1 cellular context compared by ENCODE assay signal in the genomic region with DNA sequence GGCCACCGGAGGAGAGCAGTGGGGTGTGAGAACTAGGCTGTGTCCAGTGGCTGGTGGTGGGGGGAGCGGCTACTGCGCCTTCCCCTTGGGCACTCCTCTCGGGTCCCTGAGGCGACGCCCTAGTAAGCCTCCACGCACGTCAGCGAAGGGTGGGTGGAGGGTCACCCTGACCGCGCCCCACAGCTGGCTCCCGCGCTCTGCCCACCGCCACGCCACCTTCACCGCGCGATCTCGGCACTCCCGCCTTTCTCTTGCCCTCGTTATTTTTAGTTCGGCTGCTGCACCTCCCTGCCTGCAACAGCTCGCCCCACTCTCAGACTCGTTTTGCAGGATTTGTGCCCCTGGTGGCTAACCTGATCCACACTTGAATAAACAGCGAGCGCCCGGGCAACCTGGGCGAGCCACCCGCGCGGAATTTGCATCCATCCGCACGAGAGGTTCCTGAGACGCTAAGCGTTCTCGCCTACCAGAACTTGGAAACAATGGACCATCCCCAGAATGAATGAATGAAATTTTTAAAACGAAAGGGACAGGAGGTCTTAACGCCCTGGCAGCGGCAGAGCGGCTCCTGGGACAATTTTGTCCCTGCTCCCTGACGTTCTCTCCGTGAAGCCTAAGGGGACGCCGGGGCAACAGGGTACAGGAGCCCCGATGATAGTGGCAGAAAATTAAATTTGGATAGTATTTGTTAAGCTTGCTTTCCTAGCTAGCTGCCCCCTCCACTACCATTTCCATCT.
TF ChIP-seq lines count a peak whose summit lies in the region.

No MANE protein-coding gene starts in this region.

TF ChIP-seq in A549, 52 proteins besides CTCF, POLR2A, EP300 and RAD21 (continued from another document):
- TF ChIP-seq, protein P1, sequence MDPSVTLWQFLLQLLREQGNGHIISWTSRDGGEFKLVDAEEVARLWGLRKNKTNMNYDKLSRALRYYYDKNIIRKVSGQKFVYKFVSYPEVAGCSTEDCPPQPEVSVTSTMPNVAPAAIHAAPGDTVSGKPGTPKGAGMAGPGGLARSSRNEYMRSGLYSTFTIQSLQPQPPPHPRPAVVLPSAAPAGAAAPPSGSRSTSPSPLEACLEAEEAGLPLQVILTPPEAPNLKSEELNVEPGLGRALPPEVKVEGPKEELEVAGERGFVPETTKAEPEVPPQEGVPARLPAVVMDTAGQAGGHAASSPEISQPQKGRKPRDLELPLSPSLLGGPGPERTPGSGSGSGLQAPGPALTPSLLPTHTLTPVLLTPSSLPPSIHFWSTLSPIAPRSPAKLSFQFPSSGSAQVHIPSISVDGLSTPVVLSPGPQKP (IDR thresholded peaks at IDR 0.05; ENCODE audit: low read depth, low read length): no peak
- no peak for TF ChIP-seq TFCP2L1 (CRISPR knock-in tag; IDR thresholded peaks at IDR 0.05)
- TF ChIP-seq, protein P2, sequence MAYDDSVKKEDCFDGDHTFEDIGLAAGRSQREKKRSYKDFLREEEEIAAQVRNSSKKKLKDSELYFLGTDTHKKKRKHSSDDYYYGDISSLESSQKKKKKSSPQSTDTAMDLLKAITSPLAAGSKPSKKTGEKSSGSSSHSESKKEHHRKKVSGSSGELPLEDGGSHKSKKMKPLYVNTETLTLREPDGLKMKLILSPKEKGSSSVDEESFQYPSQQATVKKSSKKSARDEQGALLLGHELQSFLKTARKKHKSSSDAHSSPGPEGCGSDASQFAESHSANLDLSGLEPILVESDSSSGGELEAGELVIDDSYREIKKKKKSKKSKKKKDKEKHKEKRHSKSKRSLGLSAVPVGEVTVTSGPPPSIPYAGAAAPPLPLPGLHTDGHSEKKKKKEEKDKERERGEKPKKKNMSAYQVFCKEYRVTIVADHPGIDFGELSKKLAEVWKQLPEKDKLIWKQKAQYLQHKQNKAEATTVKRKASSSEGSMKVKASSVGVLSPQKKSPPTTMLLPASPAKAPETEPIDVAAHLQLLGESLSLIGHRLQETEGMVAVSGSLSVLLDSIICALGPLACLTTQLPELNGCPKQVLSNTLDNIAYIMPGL (CRISPR knock-in tag; IDR thresholded peaks at IDR 0.05; ENCODE audit: borderline replicate concordance): no peak
- TF ChIP-seq, protein P3, sequence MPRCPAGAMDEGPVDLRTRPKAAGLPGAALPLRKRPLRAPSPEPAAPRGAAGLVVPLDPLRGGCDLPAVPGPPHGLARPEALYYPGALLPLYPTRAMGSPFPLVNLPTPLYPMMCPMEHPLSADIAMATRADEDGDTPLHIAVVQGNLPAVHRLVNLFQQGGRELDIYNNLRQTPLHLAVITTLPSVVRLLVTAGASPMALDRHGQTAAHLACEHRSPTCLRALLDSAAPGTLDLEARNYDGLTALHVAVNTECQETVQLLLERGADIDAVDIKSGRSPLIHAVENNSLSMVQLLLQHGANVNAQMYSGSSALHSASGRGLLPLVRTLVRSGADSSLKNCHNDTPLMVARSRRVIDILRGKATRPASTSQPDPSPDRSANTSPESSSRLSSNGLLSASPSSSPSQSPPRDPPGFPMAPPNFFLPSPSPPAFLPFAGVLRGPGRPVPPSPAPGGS (IDR thresholded peaks at IDR 0.05): no peak
- TF ChIP-seq EHF (CRISPR knock-in tag; IDR thresholded peaks at IDR 0.05): no peak
- no peak for TF ChIP-seq CHD4 (IDR thresholded peaks at IDR 0.05; ENCODE audit: borderline replicate concordance)
